In the genomic region with DNA sequence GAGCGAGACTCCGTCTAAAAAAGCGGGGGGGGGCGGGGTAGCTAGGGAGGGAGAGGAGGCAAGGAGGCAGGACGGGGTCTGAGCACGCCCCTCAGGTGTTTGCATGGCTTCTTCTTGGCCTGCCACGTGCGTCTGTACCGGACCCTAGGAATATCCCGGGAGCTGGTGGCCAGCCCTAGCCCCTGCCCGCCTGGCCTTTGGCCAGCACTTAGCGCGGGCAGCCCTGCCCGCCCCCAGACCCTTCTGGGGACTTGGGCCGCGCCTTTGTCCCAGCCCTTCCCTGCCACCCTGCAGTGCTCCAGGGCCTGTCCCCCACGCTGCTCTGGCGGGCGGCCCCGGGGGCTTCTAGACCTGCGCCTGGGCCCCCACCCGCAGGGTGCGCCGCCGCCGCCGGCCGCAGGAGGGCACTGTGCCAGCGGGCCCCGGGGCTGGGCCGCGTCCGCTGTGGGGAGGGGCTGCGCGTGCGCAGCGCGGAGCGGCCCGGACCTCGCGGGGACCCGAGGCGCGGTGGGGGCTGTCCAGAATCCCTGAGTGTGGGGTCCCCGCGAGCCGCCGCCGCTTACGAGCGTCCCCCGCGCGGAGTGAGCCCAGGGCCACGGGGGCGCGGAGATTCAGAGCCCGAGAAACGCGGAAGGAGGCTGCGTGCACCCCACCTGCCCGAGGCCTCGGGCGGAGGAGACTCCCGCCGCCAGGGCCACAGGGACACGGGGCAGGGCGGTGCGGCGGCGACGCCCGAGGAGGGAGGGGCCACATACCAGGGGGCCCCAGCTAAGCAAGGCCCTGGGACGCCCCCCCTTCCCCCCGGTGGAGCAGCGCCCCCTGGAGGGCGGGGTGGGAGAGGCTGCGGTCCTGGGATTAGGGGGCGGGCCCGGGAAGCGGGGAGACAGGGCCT, we compare ENCODE assay signal across 8 cellular contexts. TPM values are rescaled to one million over a fixed set of nuclear protein-coding genes. Genes with fewer than 3 reads are reported as not detected.
DNase-seq lines count a peak whose midpoint lies in the region; ATAC-seq lines count a peak whose summit lies in the region.

No MANE protein-coding gene starts in this region.

- H3K36me3 Mint-ChIP-seq in activated CD4-positive, alpha-beta T cell treated with anti-CD3 and anti-CD28 coated beads, Interleukin-2, amount 10 ng/mL, durations not matched to agents 7 days and 5 days (ENCODE audit: low read depth) = peaks cover 4% of the 10 kb centered on the region
- H3K36me3 Mint-ChIP-seq in memory B cell = no peaks in the 10 kb centered on the region

- no peaks in the 10 kb centered on the region for H3K27me3 Mint-ChIP-seq in activated CD4-positive, alpha-beta T cell treated with anti-CD3 and anti-CD28 coated beads, Interleukin-2, amount 10 ng/mL, durations not matched to agents 7 days and 5 days
- H3K27me3 Mint-ChIP-seq in memory B cell = no peaks in the 10 kb centered on the region

- no peaks in the 10 kb centered on the region for H3K9me3 Mint-ChIP-seq in activated CD4-positive, alpha-beta T cell treated with anti-CD3 and anti-CD28 coated beads, Interleukin-2, amount 10 ng/mL, durations not matched to agents 7 days and 5 days
- H3K9me3 Mint-ChIP-seq in memory B cell = no peaks in the 10 kb centered on the region

- DNase-seq in SIG-M5 treated with dmso at 0.1 percent for 504 hours (lab: John Stamatoyannopoulos, UW; ENCODE audit: unreplicated experiment) (peak; percentile 53), SIG-M5 (lab: John Stamatoyannopoulos, UW) (no peak), NCI-H1105 treated with DMSO at 0.1 percent for 48 hours (lab: John Stamatoyannopoulos, UW) (peak; percentile 61), ecto neural progenitor cell (ENCODE audit: low spot score) (peak; percentile 89), memory B cell (ENCODE audit: low spot score in 2 of 2) (peak; percentile 88 to 96)
- DNase-seq in activated CD4-positive, alpha-beta T cell treated with anti-CD3 and anti-CD28 coated beads, Interleukin-2, amount 10 ng/mL, durations not matched to agents 7 days and 5 days = peak; percentile 76
- DNase-seq in stimulated activated CD8-positive, alpha-beta memory T cell treated with anti-CD3 and anti-CD28 coated beads, Interleukin-15, amount 100 ng/mL, for 4 hours (ENCODE audit: low read depth in 2 of 2) = peak; percentile 45 to 64

- POLR2A ChIA-PET in activated CD4-positive, alpha-beta T cell treated with anti-CD3 and anti-CD28 coated beads, Interleukin-2, amount 10 ng/mL, durations not matched to agents 7 days and 5 days (lab: Charles Lee) = no interaction called here

- CTCF ChIA-PET in activated CD4-positive, alpha-beta T cell treated with anti-CD3 and anti-CD28 coated beads, Interleukin-2, amount 10 ng/mL, durations not matched to agents 7 days and 5 days (lab: Charles Lee) = interaction anchor here (0.7 to 5.5 kb wide), 17 partner anchors 10 to 361 kb away, joined by 3 to 64 read pairs (median 4); a partner anchor contains a TSS

- peak overlapping the region; percentile 83 for H3K27ac Mint-ChIP-seq in activated CD4-positive, alpha-beta T cell treated with anti-CD3 and anti-CD28 coated beads, Interleukin-2, amount 10 ng/mL, durations not matched to agents 7 days and 5 days
- peak overlapping the region; percentile 45 for H3K27ac Mint-ChIP-seq in memory B cell

- peak overlapping the region; percentile 72 for H3K4me3 Mint-ChIP-seq in activated CD4-positive, alpha-beta T cell treated with anti-CD3 and anti-CD28 coated beads, Interleukin-2, amount 10 ng/mL, durations not matched to agents 7 days and 5 days
- H3K4me3 Mint-ChIP-seq in memory B cell = peak overlapping the region; percentile 68

- ATAC-seq in HG02759 (IDR thresholded peaks at IDR 0.05; ENCODE audit: unreplicated experiment) (peak; percentile 88), memory B cell (ENCODE audit: low read depth) (peak; percentile 85)

- H3K4me1 Mint-ChIP-seq in activated CD4-positive, alpha-beta T cell treated with anti-CD3 and anti-CD28 coated beads, Interleukin-2, amount 10 ng/mL, durations not matched to agents 7 days and 5 days = peaks cover 13% of the 10 kb centered on the region
- H3K4me1 Mint-ChIP-seq in memory B cell = peaks cover 11% of the 10 kb centered on the region

RNA-seq across cellular contexts. Expression of a gene that starts 21.0 kb away (rescaled TPM):
- total RNA-seq in activated CD4-positive, alpha-beta T cell treated with anti-CD3 and anti-CD28 coated beads, Interleukin-2, amount 10 ng/mL, durations not matched to agents 7 days and 5 days = 1 to 10 TPM; 1.5 to 2.2 TPM

RNA-seq across cellular contexts. Expression of a gene that starts 37.9 kb away (rescaled TPM):
- not detected for total RNA-seq in activated CD4-positive, alpha-beta T cell treated with anti-CD3 and anti-CD28 coated beads, Interleukin-2, amount 10 ng/mL, durations not matched to agents 7 days and 5 days

RNA-seq across cellular contexts. Expression of a gene that starts 46.3 kb away (rescaled TPM):
- 100 to 1,000 TPM in 1 of 2 experiments, 10 to 100 TPM in 1; 95.0 to 107 TPM for total RNA-seq in activated CD4-positive, alpha-beta T cell treated with anti-CD3 and anti-CD28 coated beads, Interleukin-2, amount 10 ng/mL, durations not matched to agents 7 days and 5 days
